8 cellular contexts compared by ENCODE assay signal in the genomic region with DNA sequence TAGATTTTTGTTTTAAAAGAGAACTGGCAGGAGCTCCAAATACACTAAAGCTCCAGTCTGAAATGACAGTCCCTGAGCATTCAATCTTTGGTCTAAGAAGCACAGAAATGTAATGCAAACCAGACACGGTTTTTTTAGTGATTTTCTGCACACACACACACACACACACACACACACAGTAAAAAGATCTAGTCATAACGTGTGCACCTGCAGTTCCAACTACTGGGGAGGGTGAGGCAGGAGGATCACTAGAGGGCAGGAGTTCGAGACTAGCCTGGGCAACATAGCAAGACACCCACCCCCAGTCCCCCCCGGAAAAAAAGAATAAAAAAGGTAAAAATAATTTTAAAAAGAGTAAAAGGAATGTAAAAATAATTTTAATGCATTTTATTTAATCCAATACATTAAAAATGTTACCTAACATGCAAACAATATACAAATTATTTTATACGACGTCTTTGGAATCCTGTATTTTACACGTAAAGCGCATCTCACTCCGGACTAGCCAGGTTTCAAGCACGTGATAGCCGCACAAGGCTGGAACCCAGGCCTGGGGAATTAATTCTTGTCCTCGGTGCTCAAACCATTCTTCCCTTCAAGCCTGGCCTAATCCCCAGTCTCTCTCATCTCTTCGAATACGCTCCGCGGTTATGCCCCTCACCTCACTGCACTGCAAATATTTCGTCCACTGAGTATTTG. TPM values are rescaled to one million over a fixed set of nuclear protein-coding genes. Genes with fewer than 3 reads are reported as not detected.
DNase-seq lines count a peak whose midpoint lies in the region; ATAC-seq and TF ChIP-seq lines count a peak whose summit lies in the region.

No MANE protein-coding gene starts in this region.

- H3K36me3 ChIP-seq in adrenal gland (replicated peaks in 1 of 2) (no peaks in the 10 kb centered on the region), upper lobe of right lung (no peaks in the 10 kb centered on the region)

- DNase-seq in left cardiac atrium (no peak), Right ventricle myocardium superior (no peak), adrenal gland (no peak), lower leg skin (ENCODE audit: low spot score in 2 of 2) (no peak), upper lobe of right lung (no peak), DMS153 (lab: John Stamatoyannopoulos, UW) (no peak), amniotic stem cell (lab: John Stamatoyannopoulos, UW) (no peak)

- H3K9me3 ChIP-seq in adrenal gland (replicated peaks in 1 of 3) (no peaks in the 10 kb centered on the region), upper lobe of right lung (no peaks in the 10 kb centered on the region)

- ATAC-seq in left cardiac atrium (peak; percentile 4 to 9), Right ventricle myocardium superior (ENCODE audit: poor library complexity) (no peak), upper lobe of right lung (no peak), GM21528 (IDR thresholded peaks at IDR 0.05; ENCODE audit: low FRiP score, unreplicated experiment) (no peak)

- 6 to 9% (median 7%) methylated on average over 17 of the region's 17 CpGs for WGBS in adrenal gland, 4 donors
- 5 to 8% methylated on average over 17 of the region's 17 CpGs for WGBS in lower leg skin, 2 donors

- intact Hi-C loops in left cardiac atrium (cut with DNase I) (no loop called here), Right ventricle myocardium superior (cut with DNase I) (no loop called here), adrenal gland (cut with DNase I) (no loop called here), lower leg skin (cut with DNase I; ENCODE audit: low total_unique reads) (no loop called here), upper lobe of right lung (cut with DNase I) (no loop called here)

- no peak for TF ChIP-seq CTCF in adrenal gland (IDR thresholded peaks at IDR 0.05)
- no peak for TF ChIP-seq CTCF in lower leg skin (IDR thresholded peaks at IDR 0.05)
- no peak for TF ChIP-seq CTCF in upper lobe of right lung (IDR thresholded peaks at IDR 0.05)

- TF ChIP-seq POLR2A in adrenal gland (IDR thresholded peaks at IDR 0.05) (no peak), lower leg skin (IDR thresholded peaks at IDR 0.05) (no peak)

- H3K27ac ChIP-seq in adrenal gland: peak overlapping the region; percentile 90 to 98 (median 96)
- peak overlapping the region; percentile 99 for H3K27ac ChIP-seq in upper lobe of right lung

- H3K27me3 ChIP-seq in adrenal gland (no peaks in the 10 kb centered on the region), upper lobe of right lung (no peaks in the 10 kb centered on the region)

- H3K4me1 ChIP-seq in adrenal gland (replicated peaks in 1 of 2): peaks cover 12 to 36% of the 10 kb centered on the region in 2 donors
- H3K4me1 ChIP-seq in upper lobe of right lung: peaks cover 20% of the 10 kb centered on the region

- H3K4me3 ChIP-seq in adrenal gland (peak overlapping the region; percentile 34 to 87 (median 71)), lower leg skin (ENCODE audit: low read depth, poor library complexity, severe bottlenecking) (peak overlapping the region; percentile 99), upper lobe of right lung (peak overlapping the region; percentile 94)

RNA-seq across cellular contexts. Expression of a gene that starts 0.8 kb away (rescaled TPM):
- total RNA-seq in left cardiac atrium: 10 to 100 TPM; 15.8 to 17.4 TPM
- 14.0 TPM for total RNA-seq in Right ventricle myocardium superior
- total RNA-seq in adrenal gland: 10 to 100 TPM; 18.8 to 44.2 (median 29.9) TPM
- polyA plus RNA-seq in adrenal gland: 10 to 100 TPM; 11.5 to 17.4 (median 14.9) TPM
- 10 to 100 TPM; 21.8 to 32.3 (median 31.6) TPM for total RNA-seq in lower leg skin
- total RNA-seq in upper lobe of right lung: 31.3 TPM

RNA-seq across cellular contexts. Expression of a gene that starts 23.6 kb away (rescaled TPM):
- total RNA-seq in left cardiac atrium: 10 to 100 TPM; 47.5 to 70.0 TPM
- 69.0 TPM for total RNA-seq in Right ventricle myocardium superior
- total RNA-seq in adrenal gland: 10 to 100 TPM; 34.0 to 92.1 (median 48.0) TPM
- 10 to 100 TPM; 18.6 to 24.3 (median 19.5) TPM for polyA plus RNA-seq in adrenal gland
- 10 to 100 TPM; 38.9 to 49.6 (median 41.5) TPM for total RNA-seq in lower leg skin
- 28.1 TPM for total RNA-seq in upper lobe of right lung

Comparison
In these comparisons a context has a peak if more than half of its experiments do, and no peak if none do; other contexts are left out.
1. ATAC-seq: peak in left cardiac atrium (2 of 2); none in Right ventricle myocardium superior (single experiment), upper lobe of right lung (single experiment) and GM21528 (single experiment).
2. Peak in every context shown above with its lines, with median percentiles within 50 percentile points of each other: H3K4me3 ChIP-seq.